32 cellular contexts compared by ENCODE assay signal in genomic region chr6:21798468-21798867, GRCh38.
"Had no signal": no experiment of that assay in that cellular context is flagged by ENCODE, and none has a peak within 500 bp of the region (broad histone marks: within the 10 kb centered on the region; RNA-seq: fewer than 3 reads in every experiment).

No MANE protein-coding gene starts in this region.

- H3K4me3 Mint-ChIP-seq: activated CD4-positive, alpha-beta memory T cell treated with anti-CD3 and anti-CD28 coated beads for 36 hours; activated CD4-positive, alpha-beta T cell treated with anti-CD3 and anti-CD28 coated beads for 36 hours; activated CD4-positive, alpha-beta T cell treated with anti-CD3 and anti-CD28 coated beads, Interleukin-2, amount 10 ng/mL, durations not matched to agents 24 days and 14 days; activated CD8-positive, alpha-beta memory T cell treated with anti-CD3 and anti-CD28 coated beads, Interleukin-2, amount 10 ng/mL, durations not matched to agents 7 days and 5 days; activated CD8-positive, alpha-beta T cell treated with anti-CD3 and anti-CD28 coated beads, Interleukin-2, amount 10 ng/mL, durations not matched to agents 7 days and 5 days; activated naive CD4-positive, alpha-beta T cell treated with anti-CD3 and anti-CD28 coated beads, Interleukin-2, amount 10 ng/mL, durations not matched to agents 7 days and 5 days; activated naive CD8-positive, alpha-beta T cell treated with anti-CD3 and anti-CD28 coated beads, Interleukin-2, amount 10 ng/mL, durations not matched to agents 7 days and 5 days; activated T-cell treated with anti-CD3 and anti-CD28 coated beads, Interleukin-2, amount 50 U/mL, for 24 hours; activated T-cell treated with anti-CD3 and anti-CD28 coated beads, Interleukin-2, amount 50 U/mL, for 72 hours; brain; T-helper 17 cell; T-helper 2 cell treated with Interferon-gamma antibody and Interleukin-4, amounts not matched to agents 5 μg/mL and 100 μg/mL, for 36 hours had no signal

- H3K4me1 ChIP-seq: ascending aorta, breast epithelium, colonic mucosa, foreskin keratinocyte, gastrocnemius medialis had no signal

- H3K27me3 ChIP-seq: ascending aorta, breast epithelium, cardiac muscle cell, colonic mucosa, esophagus muscularis mucosa, foreskin keratinocyte, gastrocnemius medialis had no signal

- H3K27ac ChIP-seq: ascending aorta, breast epithelium, cardiac muscle cell, colonic mucosa, esophagus muscularis mucosa, foreskin keratinocyte, gastrocnemius medialis, WERI-Rb-1 had no signal

- H3K4me1 Mint-ChIP-seq: activated CD4-positive, alpha-beta T cell treated with anti-CD3 and anti-CD28 coated beads for 36 hours; activated CD4-positive, alpha-beta T cell treated with anti-CD3 and anti-CD28 coated beads, Interleukin-2, amount 10 ng/mL, durations not matched to agents 24 days and 14 days; activated CD8-positive, alpha-beta memory T cell treated with anti-CD3 and anti-CD28 coated beads, Interleukin-2, amount 10 ng/mL, durations not matched to agents 7 days and 5 days; activated naive CD4-positive, alpha-beta T cell treated with anti-CD3 and anti-CD28 coated beads, Interleukin-2, amount 10 ng/mL, durations not matched to agents 7 days and 5 days; activated naive CD8-positive, alpha-beta T cell treated with anti-CD3 and anti-CD28 coated beads, Interleukin-2, amount 10 ng/mL, durations not matched to agents 7 days and 5 days; T-helper 17 cell had no signal

- H3K4me3 ChIP-seq: ascending aorta, breast epithelium, cardiac muscle cell, colonic mucosa, esophagus muscularis mucosa, gastrocnemius medialis had no signal

- H3K36me3 Mint-ChIP-seq: activated CD4-positive, alpha-beta memory T cell treated with anti-CD3 and anti-CD28 coated beads for 36 hours; activated naive CD4-positive, alpha-beta T cell treated with anti-CD3 and anti-CD28 coated beads, Interleukin-2, amount 10 ng/mL, durations not matched to agents 7 days and 5 days; activated naive CD4-positive, alpha-beta T cell treated with anti-CD3 and anti-CD28 coated beads, Interleukin-2, amount 50 U/mL, for 72 hours; activated naive CD8-positive, alpha-beta T cell treated with anti-CD3 and anti-CD28 coated beads, Interleukin-2, amount 10 ng/mL, durations not matched to agents 7 days and 5 days had no signal

- H3K36me3 ChIP-seq: ascending aorta, breast epithelium, cardiac muscle cell, colonic mucosa, esophagus muscularis mucosa, gastrocnemius medialis, WERI-Rb-1 had no signal

- H3K27ac Mint-ChIP-seq: activated CD4-positive, alpha-beta memory T cell treated with anti-CD3 and anti-CD28 coated beads for 36 hours; activated CD4-positive, alpha-beta T cell treated with anti-CD3 and anti-CD28 coated beads for 36 hours; activated CD4-positive, alpha-beta T cell treated with anti-CD3 and anti-CD28 coated beads, Interleukin-2, amount 10 ng/mL, durations not matched to agents 24 days and 14 days; activated CD8-positive, alpha-beta memory T cell treated with anti-CD3 and anti-CD28 coated beads, Interleukin-2, amount 10 ng/mL, durations not matched to agents 7 days and 5 days; activated CD8-positive, alpha-beta T cell treated with anti-CD3 and anti-CD28 coated beads, Interleukin-2, amount 10 ng/mL, durations not matched to agents 7 days and 5 days; activated naive CD4-positive, alpha-beta T cell treated with anti-CD3 and anti-CD28 coated beads, Interleukin-2, amount 10 ng/mL, durations not matched to agents 7 days and 5 days; activated naive CD4-positive, alpha-beta T cell treated with anti-CD3 and anti-CD28 coated beads, Interleukin-2, amount 50 U/mL, for 72 hours; activated naive CD8-positive, alpha-beta T cell treated with anti-CD3 and anti-CD28 coated beads, Interleukin-2, amount 10 ng/mL, durations not matched to agents 7 days and 5 days; activated T-cell treated with anti-CD3 and anti-CD28 coated beads, Interleukin-2, amount 50 U/mL, for 24 hours; activated T-cell treated with anti-CD3 and anti-CD28 coated beads, Interleukin-2, amount 50 U/mL, for 72 hours; T-helper 17 cell; T-helper 2 cell treated with Interferon-gamma antibody and Interleukin-4, amounts not matched to agents 5 μg/mL and 100 μg/mL, for 36 hours had no signal

- H3K27me3 Mint-ChIP-seq: activated CD4-positive, alpha-beta memory T cell treated with anti-CD3 and anti-CD28 coated beads for 36 hours; activated CD4-positive, alpha-beta T cell treated with anti-CD3 and anti-CD28 coated beads for 36 hours; activated CD4-positive, alpha-beta T cell treated with anti-CD3 and anti-CD28 coated beads, Interleukin-2, amount 10 ng/mL, durations not matched to agents 24 days and 14 days; activated CD8-positive, alpha-beta memory T cell treated with anti-CD3 and anti-CD28 coated beads, Interleukin-2, amount 10 ng/mL, durations not matched to agents 7 days and 5 days; activated naive CD4-positive, alpha-beta T cell treated with anti-CD3 and anti-CD28 coated beads, Interleukin-2, amount 10 ng/mL, durations not matched to agents 7 days and 5 days; activated naive CD8-positive, alpha-beta T cell treated with anti-CD3 and anti-CD28 coated beads, Interleukin-2, amount 10 ng/mL, durations not matched to agents 7 days and 5 days; activated T-cell treated with anti-CD3 and anti-CD28 coated beads, Interleukin-2, amount 50 U/mL, for 24 hours; brain; T-helper 17 cell had no signal

- H3K9me3 ChIP-seq: ascending aorta, breast epithelium, colonic mucosa, esophagus muscularis mucosa, gastrocnemius medialis had no signal

- H3K9me3 Mint-ChIP-seq: activated CD4-positive, alpha-beta memory T cell treated with anti-CD3 and anti-CD28 coated beads for 36 hours; activated naive CD4-positive, alpha-beta T cell treated with anti-CD3 and anti-CD28 coated beads, Interleukin-2, amount 50 U/mL, for 72 hours; activated naive CD8-positive, alpha-beta T cell treated with anti-CD3 and anti-CD28 coated beads, Interleukin-2, amount 10 ng/mL, durations not matched to agents 7 days and 5 days; activated T-cell treated with anti-CD3 and anti-CD28 coated beads, Interleukin-2, amount 50 U/mL, for 24 hours; activated T-cell treated with anti-CD3 and anti-CD28 coated beads, Interleukin-2, amount 50 U/mL, for 72 hours had no signal

- ATAC-seq: activated CD4-positive, alpha-beta T cell treated with anti-CD3 and anti-CD28 coated beads for 36 hours; activated CD8-positive, alpha-beta memory T cell treated with anti-CD3 and anti-CD28 coated beads, Interleukin-2, amount 10 ng/mL, durations not matched to agents 7 days and 5 days; activated CD8-positive, alpha-beta T cell treated with anti-CD3 and anti-CD28 coated beads, Interleukin-2, amount 10 ng/mL, durations not matched to agents 7 days and 5 days; activated naive CD4-positive, alpha-beta T cell treated with anti-CD3 and anti-CD28 coated beads, Interleukin-2, amount 50 U/mL, for 72 hours; activated T-cell treated with anti-CD3 and anti-CD28 coated beads, Interleukin-2, amount 50 U/mL, for 72 hours; foreskin keratinocyte; gastrocnemius medialis; T-helper 17 cell had no signal

- DNase-seq: activated CD4-positive, alpha-beta memory T cell treated with anti-CD3 and anti-CD28 coated beads for 36 hours; activated CD4-positive, alpha-beta T cell treated with anti-CD3 and anti-CD28 coated beads for 36 hours; activated CD4-positive, alpha-beta T cell treated with anti-CD3 and anti-CD28 coated beads, Interleukin-2, amount 10 ng/mL, durations not matched to agents 24 days and 14 days; activated CD4-positive, CD25-positive, alpha-beta regulatory T cell; activated CD4-positive, CD25-positive, alpha-beta regulatory T cell treated with anti-CD3 and anti-CD28 coated beads, Interleukin-2, amount 50 U/mL, for 72 hours; activated CD8-positive, alpha-beta memory T cell treated with anti-CD3 and anti-CD28 coated beads, Interleukin-2, amount 10 ng/mL, durations not matched to agents 7 days and 5 days; activated CD8-positive, alpha-beta memory T cell treated with anti-CD3 and anti-CD28 coated beads, Interleukin-2, amount 50 U/mL, for 4 hours; activated CD8-positive, alpha-beta T cell treated with anti-CD3 and anti-CD28 coated beads, Interleukin-2, amount 10 ng/mL, durations not matched to agents 7 days and 5 days; activated gamma-delta T cell; activated naive CD4-positive, alpha-beta T cell; activated naive CD4-positive, alpha-beta T cell treated with anti-CD3 and anti-CD28 coated beads, Interleukin-2, amount 10 ng/mL, durations not matched to agents 7 days and 5 days; activated naive CD8-positive, alpha-beta T cell treated with anti-CD3 and anti-CD28 coated beads, Interleukin-2, amount 10 ng/mL, durations not matched to agents 7 days and 5 days; activated T-cell treated with anti-CD3 and anti-CD28 coated beads, Interleukin-2, amount 50 U/mL, for 24 hours; activated T-cell treated with anti-CD3 and anti-CD28 coated beads, Interleukin-2, amount 50 U/mL, for 72 hours; central memory CD4-positive, alpha-beta T cell; cerebellar nuclear complex; colonic mucosa; effector CD8-positive, alpha-beta T cell; foreskin keratinocyte; gastrocnemius medialis; glutamatergic neuron; T-helper 1 cell; T-helper 17 cell; T1000; WERI-Rb-1 had no signal
